19 cellular contexts compared by ENCODE assay signal in the genomic region with DNA sequence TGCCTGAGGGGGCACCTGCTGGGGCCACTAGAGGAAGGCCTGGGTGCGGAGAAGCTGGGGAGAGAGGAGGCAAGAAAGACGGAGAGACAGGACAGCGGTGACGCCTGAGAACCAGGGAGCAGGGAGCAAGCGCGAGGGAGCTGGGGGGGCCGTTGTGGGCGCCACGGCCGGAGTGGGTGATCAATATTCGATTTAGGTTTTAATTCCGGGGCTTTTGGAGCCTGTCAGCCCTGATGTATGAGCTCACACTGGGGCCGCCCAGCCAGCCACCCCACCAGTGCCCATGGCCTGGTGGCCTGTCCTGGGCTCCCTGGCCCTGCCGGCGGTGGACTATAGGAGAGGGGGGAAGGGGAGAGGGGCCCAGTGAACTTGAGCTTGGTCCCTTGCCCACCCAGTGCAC. TPM values are rescaled to one million over a fixed set of nuclear protein-coding genes. Genes with fewer than 3 reads are reported as not detected.
DNase-seq lines count a peak whose midpoint lies in the region; ATAC-seq lines count a peak whose summit lies in the region.
"Had no signal": no experiment of that assay in that cellular context is flagged by ENCODE, and none has a peak within 500 bp of the region (broad histone marks: within the 10 kb centered on the region; RNA-seq: fewer than 3 reads in every experiment).

No MANE protein-coding gene starts in this region.

- CTCF ChIA-PET in T-cell (lab: Charles Lee), result no interaction called here

- peak overlapping the region; percentile 56 for H3K27ac Mint-ChIP-seq in stimulated activated naive CD8-positive, alpha-beta T cell treated with anti-CD3 and anti-CD28 coated beads, Interleukin-15, Interleukin-2, amounts not matched to agents 100 ng/mL and 50 ng/mL, for 24 hours
- no peak overlapping the region for H3K27ac Mint-ChIP-seq in stimulated activated naive CD8-positive, alpha-beta T cell treated with anti-CD3 and anti-CD28 coated beads, Interleukin-15, amount 100 ng/mL, for 72 hours
- H3K27ac Mint-ChIP-seq in T-cell (peak overlapping the region; percentile 13 to 83), immature natural killer cell (peak overlapping the region in 5 of 6 donors; percentile 80 to 95 (median 84))
- H3K27ac Mint-ChIP-seq: mesothelial cell of epicardium had no signal

- H3K4me1 Mint-ChIP-seq in stimulated activated naive CD8-positive, alpha-beta T cell treated with anti-CD3 and anti-CD28 coated beads, Interleukin-15, Interleukin-2, amounts not matched to agents 100 ng/mL and 50 ng/mL, for 24 hours (ENCODE audit: low read depth), result peaks cover 54% of the 10 kb centered on the region
- H3K4me1 Mint-ChIP-seq in stimulated activated naive CD8-positive, alpha-beta T cell treated with anti-CD3 and anti-CD28 coated beads, Interleukin-15, amount 100 ng/mL, for 72 hours, result peaks cover 66% of the 10 kb centered on the region
- H3K4me1 Mint-ChIP-seq in T-cell (peaks cover 46 to 58% (median 56%) of the 10 kb centered on the region in 3 donors), immature natural killer cell (peaks cover 36 to 52% of the 10 kb centered on the region in 2 donors)

- no peaks in the 10 kb centered on the region for H3K9me3 Mint-ChIP-seq in stimulated activated naive CD8-positive, alpha-beta T cell treated with anti-CD3 and anti-CD28 coated beads, Interleukin-15, Interleukin-2, amounts not matched to agents 100 ng/mL and 50 ng/mL, for 24 hours
- H3K9me3 Mint-ChIP-seq in stimulated activated naive CD8-positive, alpha-beta T cell treated with anti-CD3 and anti-CD28 coated beads, Interleukin-15, amount 100 ng/mL, for 72 hours, result no peaks in the 10 kb centered on the region
- H3K9me3 Mint-ChIP-seq in T-cell, result no peaks in the 10 kb centered on the region
- H3K9me3 Mint-ChIP-seq in immature natural killer cell, result no peaks in the 10 kb centered on the region
- H3K9me3 Mint-ChIP-seq: mesothelial cell of epicardium had no signal

- POLR2A ChIA-PET in T-cell (lab: Charles Lee), result no interaction called here

- no peak for ATAC-seq in stimulated activated naive CD8-positive, alpha-beta T cell treated with anti-CD3 and anti-CD28 coated beads, Interleukin-15, amount 100 ng/mL, for 72 hours
- ATAC-seq in T-cell (replicated peaks in 1 of 4), result no peak
- no peak for ATAC-seq in HG03097 (IDR thresholded peaks at IDR 0.05; ENCODE audit: low FRiP score, unreplicated experiment)
- ATAC-seq: left cardiac atrium, Right ventricle myocardium inferior had no signal

- H3K36me3 Mint-ChIP-seq in stimulated activated naive CD8-positive, alpha-beta T cell treated with anti-CD3 and anti-CD28 coated beads, Interleukin-15, Interleukin-2, amounts not matched to agents 100 ng/mL and 50 ng/mL, for 24 hours (ENCODE audit: low read depth), result no peaks in the 10 kb centered on the region
- H3K36me3 Mint-ChIP-seq in T-cell, result no peaks in the 10 kb centered on the region
- H3K36me3 Mint-ChIP-seq in immature natural killer cell, result no peaks in the 10 kb centered on the region
- H3K36me3 Mint-ChIP-seq: mesothelial cell of epicardium had no signal

- H3K4me3 Mint-ChIP-seq in stimulated activated naive CD8-positive, alpha-beta T cell treated with anti-CD3 and anti-CD28 coated beads, Interleukin-15, Interleukin-2, amounts not matched to agents 100 ng/mL and 50 ng/mL, for 24 hours, result peak overlapping the region; percentile 0
- peak overlapping the region in 1 of 2 donors; percentile 14 for H3K4me3 Mint-ChIP-seq in stimulated activated naive CD8-positive, alpha-beta T cell treated with anti-CD3 and anti-CD28 coated beads, Interleukin-15, amount 100 ng/mL, for 72 hours
- peak overlapping the region in 1 of 3 donors; percentile 26 for H3K4me3 Mint-ChIP-seq in T-cell
- H3K4me3 Mint-ChIP-seq in immature natural killer cell, result no peak overlapping the region
- H3K4me3 Mint-ChIP-seq: mesothelial cell of epicardium had no signal

- H3K27me3 Mint-ChIP-seq in stimulated activated naive CD8-positive, alpha-beta T cell treated with anti-CD3 and anti-CD28 coated beads, Interleukin-15, Interleukin-2, amounts not matched to agents 100 ng/mL and 50 ng/mL, for 24 hours, result peaks cover 13% of the 10 kb centered on the region
- H3K27me3 Mint-ChIP-seq in stimulated activated naive CD8-positive, alpha-beta T cell treated with anti-CD3 and anti-CD28 coated beads, Interleukin-15, amount 100 ng/mL, for 72 hours, result peaks cover 18% of the 10 kb centered on the region
- H3K27me3 Mint-ChIP-seq in T-cell (peaks cover 4 to 12% of the 10 kb centered on the region in 2 donors), immature natural killer cell (ENCODE audit: low read depth in 3 of 3) (peaks cover 16 to 30% (median 18%) of the 10 kb centered on the region in 3 donors)

- DNase-seq in stimulated activated naive CD8-positive, alpha-beta T cell treated with anti-CD3 and anti-CD28 coated beads, Interleukin-15, amount 100 ng/mL, for 72 hours, result no peak
- DNase-seq in T-cell, result no peak
- DNase-seq in immature natural killer cell, result no peak
- DNase-seq in HuH-7 (ENCODE audit: low spot score), result no peak
- DNase-seq in NCI-H2029 treated with DMSO at 0.1 percent for 48 hours (lab: John Stamatoyannopoulos, UW), result no peak
- DNase-seq in AG08396 (ENCODE audit: low spot score), result no peak
- DNase-seq: left cardiac atrium, NCI-H1105, NCI-H2107, NCI-H524, testis had no signal

RNA-seq across cellular contexts. Expression of gene ERFL, which starts 8.7 kb away (rescaled TPM):
- 1 to 10 TPM; 5.9 to 8.5 (median 6.3) TPM for total RNA-seq in T-cell
- polyA plus RNA-seq in immature natural killer cell, result under 1 TPM in 1 of 3 donors, not detected in 2; 0.11 TPM
- total RNA-seq: glomerular endothelial cell, renal cortical epithelial cell, Right ventricle myocardium inferior had no signal

RNA-seq across cellular contexts. Expression of gene RABAC1, which starts 22.2 kb away (rescaled TPM):
- total RNA-seq in T-cell, result 100 to 1,000 TPM in 4 of 5 donors, 10 to 100 TPM in 1; 67.0 to 143 (median 131) TPM
- 100 to 1,000 TPM; 263 to 375 (median 373) TPM for polyA plus RNA-seq in immature natural killer cell

RNA-seq across cellular contexts. Expression of gene ARHGEF1, which starts 54.0 kb away (rescaled TPM):
- 1,000 to 10,000 TPM; 1,130 to 1,360 (median 1,288) TPM for total RNA-seq in T-cell
- polyA plus RNA-seq in immature natural killer cell, result 100 to 1,000 TPM; 129 to 394 (median 156) TPM

RNA-seq across cellular contexts. Expression of gene ATP1A3, which starts 57.1 kb away (rescaled TPM):
- total RNA-seq in T-cell, result 10 to 100 TPM in 1 of 5 donors, 1 to 10 TPM in 4; 4.3 to 14.4 (median 6.3) TPM
- polyA plus RNA-seq in immature natural killer cell, result 1 to 10 TPM in 2 of 3 donors, under 1 TPM in 1; 0.29 to 5.9 (median 1.8) TPM
- total RNA-seq: mesothelial cell of epicardium had no signal

RNA-seq across cellular contexts. Expression of gene CD79A, which starts 59.9 kb away (rescaled TPM):
- 10 to 100 TPM; 15.9 to 51.1 (median 19.0) TPM for total RNA-seq in T-cell
- polyA plus RNA-seq in immature natural killer cell, result 1 to 10 TPM; 4.1 to 8.3 (median 5.1) TPM
- total RNA-seq: cardiac muscle cell, HT1080 had no signal

Comparison
In these comparisons a context has a peak if more than half of its experiments do, and no peak if none do; other contexts are left out.
1. H3K27ac Mint-ChIP-seq: peak in stimulated activated naive CD8-positive, alpha-beta T cell treated with anti-CD3 and anti-CD28 coated beads, Interleukin-15, Interleukin-2, amounts not matched to agents 100 ng/mL and 50 ng/mL, for 24 hours (single experiment), T-cell (2 of 2) and immature natural killer cell (5 of 6); none in stimulated activated naive CD8-positive, alpha-beta T cell treated with anti-CD3 and anti-CD28 coated beads, Interleukin-15, amount 100 ng/mL, for 72 hours (0 of 2).